In genomic region chr2:62698653-62699052, GRCh38 we compare ENCODE assay signal across 21 cellular contexts.
"Had no signal": no experiment of that assay in that cellular context is flagged by ENCODE, and none has a peak within 500 bp of the region (broad histone marks: within the 10 kb centered on the region; RNA-seq: fewer than 3 reads in every experiment).

No MANE protein-coding gene starts in this region.

- DNase-seq: activated CD4-positive, alpha-beta T cell treated with anti-CD3 and anti-CD28 coated beads, Interleukin-2, amount 10 ng/mL, durations not matched to agents 7 days and 5 days; activated CD4-positive, CD25-positive, alpha-beta regulatory T cell; activated CD8-positive, alpha-beta memory T cell treated with anti-CD3 and anti-CD28 coated beads, Interleukin-2, amount 50 U/mL, for 48 hours; activated gamma-delta T cell; activated T-cell treated with anti-CD3 and anti-CD28 coated beads, Interleukin-2, amount 50 U/mL, for 72 hours; anterior cingulate cortex; brain microvascular endothelial cell; cortex of kidney; effector CD4-positive, alpha-beta T cell; islet precursor cell; left lung; nucleus accumbens; right cardiac atrium; spleen; stimulated activated CD4-positive, alpha-beta T cell treated with anti-CD3 and anti-CD28 coated beads, Interleukin-1b, Interleukin-23, amount 100 ng/mL, for 48 hours; stomach; tibial artery had no signal

- H3K27me3 ChIP-seq: brain microvascular endothelial cell, left lung, stomach, tibial artery had no signal

- H3K36me3 Mint-ChIP-seq: activated naive CD4-positive, alpha-beta T cell treated with anti-CD3 and anti-CD28 coated beads, Interleukin-2, amount 50 U/mL, for 72 hours; memory B cell; natural killer cell treated with Interleukin-12 subunit alpha and Interleukin-12 subunit beta and Interleukin-15 and Interleukin-18, amount 100 ng/mL, for 72 hours had no signal

- H3K36me3 ChIP-seq: brain microvascular endothelial cell, left lung, prostate gland, spleen, stomach, tibial artery had no signal

- H3K27ac ChIP-seq: brain microvascular endothelial cell, left lung, prostate gland, spleen, stomach, tibial artery had no signal

- H3K4me1 ChIP-seq: left lung, prostate gland, spleen, tibial artery had no signal

- H3K27ac Mint-ChIP-seq: activated CD4-positive, alpha-beta T cell treated with anti-CD3 and anti-CD28 coated beads, Interleukin-2, amount 10 ng/mL, durations not matched to agents 7 days and 5 days; activated naive CD4-positive, alpha-beta T cell treated with anti-CD3 and anti-CD28 coated beads, Interleukin-2, amount 50 U/mL, for 72 hours; activated T-cell treated with anti-CD3 and anti-CD28 coated beads, Interleukin-2, amount 50 U/mL, for 72 hours; memory B cell; natural killer cell treated with Interleukin-12 subunit alpha and Interleukin-12 subunit beta and Interleukin-15 and Interleukin-18, amount 100 ng/mL, for 72 hours had no signal

- ATAC-seq: activated naive CD4-positive, alpha-beta T cell treated with anti-CD3 and anti-CD28 coated beads, Interleukin-2, amount 50 U/mL, for 72 hours; activated T-cell treated with anti-CD3 and anti-CD28 coated beads, Interleukin-2, amount 50 U/mL, for 72 hours; left lung; natural killer cell treated with Interleukin-12 subunit alpha and Interleukin-12 subunit beta and Interleukin-15 and Interleukin-18, amount 100 ng/mL, for 72 hours; right cardiac atrium had no signal

- H3K4me3 ChIP-seq: left lung, prostate gland, spleen, stomach, tibial artery had no signal

- H3K9me3 ChIP-seq: left lung, prostate gland, spleen, stomach, tibial artery had no signal

- H3K9me3 Mint-ChIP-seq: activated CD4-positive, alpha-beta T cell treated with anti-CD3 and anti-CD28 coated beads, Interleukin-2, amount 10 ng/mL, durations not matched to agents 7 days and 5 days; activated naive CD4-positive, alpha-beta T cell treated with anti-CD3 and anti-CD28 coated beads, Interleukin-2, amount 50 U/mL, for 72 hours; activated T-cell treated with anti-CD3 and anti-CD28 coated beads, Interleukin-2, amount 50 U/mL, for 72 hours; memory B cell; natural killer cell treated with Interleukin-12 subunit alpha and Interleukin-12 subunit beta and Interleukin-15 and Interleukin-18, amount 100 ng/mL, for 72 hours had no signal

- H3K4me1 Mint-ChIP-seq: activated CD4-positive, alpha-beta T cell treated with anti-CD3 and anti-CD28 coated beads, Interleukin-2, amount 10 ng/mL, durations not matched to agents 7 days and 5 days; memory B cell had no signal

- H3K4me3 Mint-ChIP-seq: activated CD4-positive, alpha-beta T cell treated with anti-CD3 and anti-CD28 coated beads, Interleukin-2, amount 10 ng/mL, durations not matched to agents 7 days and 5 days; activated T-cell treated with anti-CD3 and anti-CD28 coated beads, Interleukin-2, amount 50 U/mL, for 72 hours; memory B cell; natural killer cell treated with Interleukin-12 subunit alpha and Interleukin-12 subunit beta and Interleukin-15 and Interleukin-18, amount 100 ng/mL, for 72 hours had no signal
